Comparison of ENCODE assay signal across 18 cellular contexts in the genomic region with DNA sequence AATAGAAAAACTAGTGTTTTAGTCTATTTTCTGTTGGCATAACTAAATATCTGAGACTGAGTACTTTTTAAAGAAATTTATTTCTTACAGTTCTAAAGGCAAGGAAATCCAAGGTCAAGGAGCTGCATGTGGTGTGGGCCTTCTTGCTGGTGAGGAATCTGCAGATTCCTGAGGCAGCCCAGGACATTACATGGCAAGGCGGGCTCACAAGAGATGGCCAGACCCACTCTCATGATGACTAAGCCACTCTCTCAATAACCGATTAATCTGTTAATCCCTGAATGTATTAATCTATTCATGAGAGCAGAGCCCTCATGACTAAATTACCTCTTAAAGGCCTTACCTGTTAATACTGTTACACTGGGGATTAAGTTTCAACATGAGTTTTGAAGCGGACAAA.
DNase-seq lines count a peak whose midpoint lies in the region; TF ChIP-seq lines count a peak whose summit lies in the region.
"Had no signal": no experiment of that assay in that cellular context is flagged by ENCODE, and none has a peak within 500 bp of the region (broad histone marks: within the 10 kb centered on the region; RNA-seq: fewer than 3 reads in every experiment).

No MANE protein-coding gene starts in this region.

- H3K27ac ChIP-seq in WERI-Rb-1, result peak overlapping the region; percentile 28
- H3K27ac ChIP-seq: 22Rv1, BLaER1, C4-2B, GM23248 had no signal

- H3K9me3 ChIP-seq in WERI-Rb-1 (ENCODE audit: severe bottlenecking), result no peaks in the 10 kb centered on the region
- H3K9me3 ChIP-seq: BLaER1, Caco-2 had no signal

- no peaks in the 10 kb centered on the region for H3K27me3 ChIP-seq in WERI-Rb-1 (ENCODE audit: insufficient read depth, low read depth, severe bottlenecking)
- H3K27me3 ChIP-seq: BLaER1 had no signal

- DNase-seq in D341Med (ENCODE audit: low spot score) (peak; percentile 64), NCI-H524 treated with DMSO at 0.1 percent for 48 hours (lab: John Stamatoyannopoulos, UW) (peak; percentile 73), WERI-Rb-1 (peak; percentile 70), cortex of kidney (lab: John Stamatoyannopoulos, UW) (no peak), GM03348 (ENCODE audit: low spot score) (no peak), hypothalamus (lab: John Stamatoyannopoulos, UW) (no peak)
- DNase-seq: Caco-2; CD4-positive, CD25-positive, alpha-beta regulatory T cell; CD8-positive, alpha-beta T cell; DMS53; DMS79 treated with DMSO at 0.1 percent for 48 hours; GF-D8; GM23248; H7; HCEC 1CT had no signal

- no peak overlapping the region for H3K4me3 ChIP-seq in WERI-Rb-1 (ENCODE audit: low read depth, low read length)
- H3K4me3 ChIP-seq: BLaER1, GM23248 had no signal

- no peaks in the 10 kb centered on the region for H3K36me3 ChIP-seq in WERI-Rb-1
- H3K36me3 ChIP-seq: BLaER1 had no signal

- no peak for TF ChIP-seq CTCF in WERI-Rb-1 (IDR thresholded peaks at IDR 0.05; ENCODE audit: low read depth, low read length)

Comparison
In these comparisons a context has a peak if more than half of its experiments do, and no peak if none do; other contexts are left out.
1. DNase-seq: peak in D341Med (single experiment), NCI-H524 treated with DMSO at 0.1 percent for 48 hours (single experiment) and WERI-Rb-1 (single experiment); none in cortex of kidney (single experiment), GM03348 (single experiment) and hypothalamus (0 of 51).